16 cellular contexts compared by ENCODE assay signal in the genomic region with DNA sequence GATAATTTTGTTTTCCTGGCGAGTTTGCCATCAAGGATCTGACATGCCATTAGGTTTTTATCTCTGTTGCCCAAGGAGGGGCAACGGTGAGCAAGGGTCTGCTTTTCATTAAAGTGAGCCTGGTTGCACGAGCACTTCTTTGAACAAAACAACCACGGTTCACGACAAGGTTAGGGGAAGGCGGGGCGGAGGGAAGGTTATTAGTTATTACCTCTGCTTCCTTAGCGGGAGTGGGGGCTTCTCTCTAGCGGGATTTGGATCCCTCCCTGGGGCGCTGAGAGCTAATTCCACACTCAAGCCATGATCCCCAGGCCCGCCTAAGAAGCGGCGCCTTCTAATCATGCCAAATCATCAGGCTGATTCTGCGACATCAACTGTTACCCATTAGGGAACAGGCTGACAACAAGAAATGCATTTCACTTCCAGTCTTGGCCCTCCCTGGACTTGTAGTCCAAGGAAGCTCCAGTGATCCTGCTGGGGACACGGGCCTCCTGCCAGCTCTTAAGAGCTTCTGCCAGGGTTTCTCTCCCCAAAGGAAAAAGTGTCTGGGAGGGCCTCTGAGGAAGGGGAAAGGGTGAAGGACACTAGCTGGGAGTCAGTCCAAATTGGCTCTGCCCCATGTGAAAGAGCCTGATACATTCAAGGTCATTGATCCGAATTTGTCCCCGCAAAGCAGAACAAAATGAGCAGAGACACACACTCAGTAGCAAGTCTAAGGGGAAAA.
A peak's percentile ranks its signal among the peaks of the same experiment; 100 is the strongest.
DNase-seq lines count a peak whose midpoint lies in the region; ATAC-seq and TF ChIP-seq lines count a peak whose summit lies in the region.
"Had no signal": no experiment of that assay in that cellular context is flagged by ENCODE, and none has a peak within 500 bp of the region (broad histone marks: within the 10 kb centered on the region; RNA-seq: fewer than 3 reads in every experiment).

No MANE protein-coding gene starts in this region.

- no peak overlapping the region for H3K4me3 Mint-ChIP-seq in stimulated activated naive CD8-positive, alpha-beta T cell treated with anti-CD3 and anti-CD28 coated beads, Interleukin-15, Interleukin-2, amounts not matched to agents 100 ng/mL and 50 ng/mL, for 24 hours
- H3K4me3 Mint-ChIP-seq in stimulated activated naive CD8-positive, alpha-beta T cell treated with anti-CD3 and anti-CD28 coated beads, Interleukin-15, amount 100 ng/mL, for 72 hours, result no peak overlapping the region
- H3K4me3 Mint-ChIP-seq in nephron, result peak overlapping the region in 1 of 3 experiments; percentile 16
- H3K4me3 Mint-ChIP-seq in activated CD4-positive, alpha-beta memory T cell treated with anti-CD3 and anti-CD28 coated beads, Interleukin-2, amount 10 ng/mL, durations not matched to agents 7 days and 5 days, result no peak overlapping the region
- H3K4me3 Mint-ChIP-seq: natural killer cell had no signal

- peak overlapping the region; percentile 90 for H3K27ac ChIP-seq in cardiac muscle cell
- H3K27ac ChIP-seq: KMS-11 had no signal

- intact Hi-C loops in lower leg skin (cut with DNase I; ENCODE audit: low total_unique reads), result no loop called here

- H3K27ac Mint-ChIP-seq in stimulated activated naive CD8-positive, alpha-beta T cell treated with anti-CD3 and anti-CD28 coated beads, Interleukin-15, Interleukin-2, amounts not matched to agents 100 ng/mL and 50 ng/mL, for 24 hours, result peak overlapping the region; percentile 36
- H3K27ac Mint-ChIP-seq in stimulated activated naive CD8-positive, alpha-beta T cell treated with anti-CD3 and anti-CD28 coated beads, Interleukin-15, amount 100 ng/mL, for 72 hours, result no peak overlapping the region
- H3K27ac Mint-ChIP-seq in nephron, result peak overlapping the region; percentile 78 to 94 (median 91)
- H3K27ac Mint-ChIP-seq in activated CD4-positive, alpha-beta memory T cell treated with anti-CD3 and anti-CD28 coated beads, Interleukin-2, amount 10 ng/mL, durations not matched to agents 7 days and 5 days, result no peak overlapping the region
- H3K27ac Mint-ChIP-seq: natural killer cell had no signal

- peaks cover 52% of the 10 kb centered on the region for H3K4me1 Mint-ChIP-seq in stimulated activated naive CD8-positive, alpha-beta T cell treated with anti-CD3 and anti-CD28 coated beads, Interleukin-15, Interleukin-2, amounts not matched to agents 100 ng/mL and 50 ng/mL, for 24 hours (ENCODE audit: low read depth)
- H3K4me1 Mint-ChIP-seq in stimulated activated naive CD8-positive, alpha-beta T cell treated with anti-CD3 and anti-CD28 coated beads, Interleukin-15, amount 100 ng/mL, for 72 hours, result peaks cover 26% of the 10 kb centered on the region
- H3K4me1 Mint-ChIP-seq in nephron, result peaks cover 28% of the 10 kb centered on the region
- peaks cover 3% of the 10 kb centered on the region for H3K4me1 Mint-ChIP-seq in activated CD4-positive, alpha-beta memory T cell treated with anti-CD3 and anti-CD28 coated beads, Interleukin-2, amount 10 ng/mL, durations not matched to agents 7 days and 5 days
- H3K4me1 Mint-ChIP-seq: natural killer cell had no signal

- TF ChIP-seq CTCF in cardiac muscle cell (IDR thresholded peaks at IDR 0.05; ENCODE audit: low read depth, low read length), result no peak
- TF ChIP-seq CTCF in nephron (IDR thresholded peaks at IDR 0.05; ENCODE audit: unreplicated experiment in 3 of 3), result no peak
- no peak for TF ChIP-seq CTCF in lower leg skin (IDR thresholded peaks at IDR 0.05)

- WGBS in lower leg skin, 2 donors, result 66 to 69% methylated on average over 16 to 17 of the region's 17 CpGs

- no peaks in the 10 kb centered on the region for H3K27me3 ChIP-seq in cardiac muscle cell

- H3K36me3 ChIP-seq in cardiac muscle cell, result no peaks in the 10 kb centered on the region

- POLR2A ChIA-PET in activated CD4-positive, alpha-beta memory T cell treated with anti-CD3 and anti-CD28 coated beads, Interleukin-2, amount 10 ng/mL, durations not matched to agents 7 days and 5 days (lab: Charles Lee), result no interaction called here

- H3K36me3 Mint-ChIP-seq in stimulated activated naive CD8-positive, alpha-beta T cell treated with anti-CD3 and anti-CD28 coated beads, Interleukin-15, Interleukin-2, amounts not matched to agents 100 ng/mL and 50 ng/mL, for 24 hours (ENCODE audit: low read depth), result peaks cover 13% of the 10 kb centered on the region
- H3K36me3 Mint-ChIP-seq in nephron (ENCODE audit: low read depth), result no peaks in the 10 kb centered on the region
- H3K36me3 Mint-ChIP-seq in activated CD4-positive, alpha-beta memory T cell treated with anti-CD3 and anti-CD28 coated beads, Interleukin-2, amount 10 ng/mL, durations not matched to agents 7 days and 5 days (ENCODE audit: low read depth), result no peaks in the 10 kb centered on the region
- H3K36me3 Mint-ChIP-seq: natural killer cell had no signal

- H3K4me1 ChIP-seq in cardiac muscle cell (ENCODE audit: low read depth), result peaks cover 30% of the 10 kb centered on the region

- peaks cover 8% of the 10 kb centered on the region for H3K9me3 Mint-ChIP-seq in stimulated activated naive CD8-positive, alpha-beta T cell treated with anti-CD3 and anti-CD28 coated beads, Interleukin-15, Interleukin-2, amounts not matched to agents 100 ng/mL and 50 ng/mL, for 24 hours
- H3K9me3 Mint-ChIP-seq in stimulated activated naive CD8-positive, alpha-beta T cell treated with anti-CD3 and anti-CD28 coated beads, Interleukin-15, amount 100 ng/mL, for 72 hours, result peaks cover 9 to 17% of the 10 kb centered on the region in 2 donors
- peaks cover 14% of the 10 kb centered on the region for H3K9me3 Mint-ChIP-seq in nephron
- H3K9me3 Mint-ChIP-seq in activated CD4-positive, alpha-beta memory T cell treated with anti-CD3 and anti-CD28 coated beads, Interleukin-2, amount 10 ng/mL, durations not matched to agents 7 days and 5 days, result peaks cover 2% of the 10 kb centered on the region
- H3K9me3 Mint-ChIP-seq: natural killer cell had no signal

- H3K9me3 ChIP-seq in cardiac muscle cell (ENCODE audit: low read depth), result no peaks in the 10 kb centered on the region

- ATAC-seq in stimulated activated naive CD8-positive, alpha-beta T cell treated with anti-CD3 and anti-CD28 coated beads, Interleukin-15, amount 100 ng/mL, for 72 hours, result no peak
- ATAC-seq: natural killer cell had no signal

- CTCF ChIA-PET in activated CD4-positive, alpha-beta memory T cell treated with anti-CD3 and anti-CD28 coated beads, Interleukin-2, amount 10 ng/mL, durations not matched to agents 7 days and 5 days (lab: Charles Lee), result no interaction called here

- TF ChIP-seq POLR2A in lower leg skin (IDR thresholded peaks at IDR 0.05), result no peak

- DNase-seq in stimulated activated naive CD8-positive, alpha-beta T cell treated with anti-CD3 and anti-CD28 coated beads, Interleukin-15, amount 100 ng/mL, for 72 hours, result no peak
- DNase-seq in cardiac muscle cell (ENCODE audit: low read depth in 1 of 2, low spot score in 1 of 2) (peak; percentile 14 to 74), lower leg skin (ENCODE audit: low spot score in 2 of 2) (no peak), NCI-H2196 (lab: John Stamatoyannopoulos, UW; ENCODE audit: unreplicated experiment) (no peak), DMS114 treated with DMSO at 0.1 percent for 48 hours (lab: John Stamatoyannopoulos, UW; ENCODE audit: unreplicated experiment) (no peak)
- no peak for DNase-seq in activated CD4-positive, alpha-beta memory T cell treated with anti-CD3 and anti-CD28 coated beads, Interleukin-2, amount 10 ng/mL, durations not matched to agents 7 days and 5 days
- DNase-seq: activated CD4-positive, alpha-beta T cell treated with anti-CD3 and anti-CD28 coated beads, Interleukin-2, amount 50 U/mL, for 1 hour; DMS153; natural killer cell; NCI-H146; NCI-H524; stimulated activated naive CD4-positive, alpha-beta T cell treated with Interleukin-2 at 50 U/mL for 16 hours; T-helper 9 cell had no signal

- H3K4me3 ChIP-seq in cardiac muscle cell, result no peak overlapping the region
- no peak overlapping the region for H3K4me3 ChIP-seq in lower leg skin (ENCODE audit: low read depth, poor library complexity, severe bottlenecking)

- no peaks in the 10 kb centered on the region for H3K27me3 Mint-ChIP-seq in stimulated activated naive CD8-positive, alpha-beta T cell treated with anti-CD3 and anti-CD28 coated beads, Interleukin-15, Interleukin-2, amounts not matched to agents 100 ng/mL and 50 ng/mL, for 24 hours
- no peaks in the 10 kb centered on the region for H3K27me3 Mint-ChIP-seq in stimulated activated naive CD8-positive, alpha-beta T cell treated with anti-CD3 and anti-CD28 coated beads, Interleukin-15, amount 100 ng/mL, for 72 hours
- H3K27me3 Mint-ChIP-seq in nephron (ENCODE audit: low read depth), result peaks cover 4% of the 10 kb centered on the region
- no peaks in the 10 kb centered on the region for H3K27me3 Mint-ChIP-seq in activated CD4-positive, alpha-beta memory T cell treated with anti-CD3 and anti-CD28 coated beads, Interleukin-2, amount 10 ng/mL, durations not matched to agents 7 days and 5 days

Comparison
In these comparisons a context has a peak if more than half of its experiments do, and no peak if none do; other contexts are left out.
1. H3K27ac Mint-ChIP-seq: peak in stimulated activated naive CD8-positive, alpha-beta T cell treated with anti-CD3 and anti-CD28 coated beads, Interleukin-15, Interleukin-2, amounts not matched to agents 100 ng/mL and 50 ng/mL, for 24 hours (single experiment) and nephron (3 of 3); none in stimulated activated naive CD8-positive, alpha-beta T cell treated with anti-CD3 and anti-CD28 coated beads, Interleukin-15, amount 100 ng/mL, for 72 hours (0 of 2) and activated CD4-positive, alpha-beta memory T cell treated with anti-CD3 and anti-CD28 coated beads, Interleukin-2, amount 10 ng/mL, durations not matched to agents 7 days and 5 days (single experiment).
2. DNase-seq: peak in cardiac muscle cell (2 of 2); none in stimulated activated naive CD8-positive, alpha-beta T cell treated with anti-CD3 and anti-CD28 coated beads, Interleukin-15, amount 100 ng/mL, for 72 hours (0 of 2), lower leg skin (0 of 2), activated CD4-positive, alpha-beta memory T cell treated with anti-CD3 and anti-CD28 coated beads, Interleukin-2, amount 10 ng/mL, durations not matched to agents 7 days and 5 days (single experiment), NCI-H2196 (single experiment) and DMS114 treated with DMSO at 0.1 percent for 48 hours (single experiment).